Comparison of ENCODE assay signal across 37 cellular contexts in genomic region chr9:130651752-130652151, GRCh38. TPM values are rescaled to one million over a fixed set of nuclear protein-coding genes. Genes with fewer than 3 reads are reported as not detected.
"Had no signal": no experiment of that assay in that cellular context is flagged by ENCODE, and none has a peak within 500 bp of the region (broad histone marks: within the 10 kb centered on the region; RNA-seq: fewer than 3 reads in every experiment).

No MANE protein-coding gene starts in this region.

- H3K9me3 Mint-ChIP-seq: activated CD4-positive, alpha-beta T cell treated with anti-CD3 and anti-CD28 coated beads, Interleukin-2, amount 10 ng/mL, durations not matched to agents 24 days and 14 days; activated naive CD4-positive, alpha-beta T cell treated with anti-CD3 and anti-CD28 coated beads, Interleukin-2, amount 10 ng/mL, durations not matched to agents 7 days and 5 days; activated naive CD4-positive, alpha-beta T cell treated with anti-CD3 and anti-CD28 coated beads, Interleukin-2, amount 50 U/mL, for 72 hours; activated T-cell treated with anti-CD3 and anti-CD28 coated beads, Interleukin-2, amount 50 U/mL, for 72 hours; T-helper 2 cell treated with Interferon-gamma antibody and Interleukin-4, amounts not matched to agents 5 μg/mL and 100 μg/mL, for 36 hours had no signal

- H3K27ac ChIP-seq: ascending aorta, breast epithelium, cardiac muscle cell, colonic mucosa, epithelial cell of prostate, esophagus squamous epithelium, gastroesophageal sphincter, heart right ventricle, WERI-Rb-1 had no signal

- H3K27ac Mint-ChIP-seq: activated CD4-positive, alpha-beta memory T cell treated with anti-CD3 and anti-CD28 coated beads for 36 hours; activated CD4-positive, alpha-beta T cell treated with anti-CD3 and anti-CD28 coated beads for 36 hours; activated CD4-positive, alpha-beta T cell treated with anti-CD3 and anti-CD28 coated beads, Interleukin-2, amount 10 ng/mL, durations not matched to agents 24 days and 14 days; activated CD8-positive, alpha-beta T cell treated with anti-CD3 and anti-CD28 coated beads, Interleukin-2, amount 10 ng/mL, durations not matched to agents 7 days and 5 days; activated naive CD4-positive, alpha-beta T cell treated with anti-CD3 and anti-CD28 coated beads, Interleukin-2, amount 10 ng/mL, durations not matched to agents 7 days and 5 days; activated naive CD4-positive, alpha-beta T cell treated with anti-CD3 and anti-CD28 coated beads, Interleukin-2, amount 50 U/mL, for 72 hours; activated naive CD8-positive, alpha-beta T cell treated with anti-CD3 and anti-CD28 coated beads, Interleukin-2, amount 10 ng/mL, durations not matched to agents 7 days and 5 days; activated T-cell treated with anti-CD3 and anti-CD28 coated beads, Interleukin-2, amount 50 U/mL, for 24 hours; activated T-cell treated with anti-CD3 and anti-CD28 coated beads, Interleukin-2, amount 50 U/mL, for 72 hours; brain; T-helper 17 cell; T-helper 2 cell treated with Interferon-gamma antibody and Interleukin-4, amounts not matched to agents 5 μg/mL and 100 μg/mL, for 36 hours had no signal

- H3K27me3 ChIP-seq: ascending aorta, colonic mucosa had no signal

- H3K36me3 ChIP-seq: ascending aorta, breast epithelium, cardiac muscle cell, colonic mucosa, esophagus squamous epithelium, gastroesophageal sphincter, heart right ventricle, WERI-Rb-1 had no signal

- H3K4me3 Mint-ChIP-seq: activated CD4-positive, alpha-beta memory T cell treated with anti-CD3 and anti-CD28 coated beads for 36 hours; activated CD4-positive, alpha-beta T cell treated with anti-CD3 and anti-CD28 coated beads for 36 hours; activated CD4-positive, alpha-beta T cell treated with anti-CD3 and anti-CD28 coated beads, Interleukin-2, amount 10 ng/mL, durations not matched to agents 24 days and 14 days; activated CD8-positive, alpha-beta T cell treated with anti-CD3 and anti-CD28 coated beads, Interleukin-2, amount 10 ng/mL, durations not matched to agents 7 days and 5 days; activated naive CD4-positive, alpha-beta T cell treated with anti-CD3 and anti-CD28 coated beads, Interleukin-2, amount 10 ng/mL, durations not matched to agents 7 days and 5 days; activated naive CD8-positive, alpha-beta T cell treated with anti-CD3 and anti-CD28 coated beads, Interleukin-2, amount 10 ng/mL, durations not matched to agents 7 days and 5 days; activated T-cell treated with anti-CD3 and anti-CD28 coated beads, Interleukin-2, amount 50 U/mL, for 24 hours; activated T-cell treated with anti-CD3 and anti-CD28 coated beads, Interleukin-2, amount 50 U/mL, for 72 hours; brain; T-helper 17 cell; T-helper 2 cell treated with Interferon-gamma antibody and Interleukin-4, amounts not matched to agents 5 μg/mL and 100 μg/mL, for 36 hours had no signal

- H3K36me3 Mint-ChIP-seq: activated CD4-positive, alpha-beta memory T cell treated with anti-CD3 and anti-CD28 coated beads for 36 hours; activated naive CD4-positive, alpha-beta T cell treated with anti-CD3 and anti-CD28 coated beads, Interleukin-2, amount 10 ng/mL, durations not matched to agents 7 days and 5 days; activated naive CD8-positive, alpha-beta T cell treated with anti-CD3 and anti-CD28 coated beads, Interleukin-2, amount 10 ng/mL, durations not matched to agents 7 days and 5 days; brain had no signal

- H3K4me1 ChIP-seq: ascending aorta, breast epithelium, colonic mucosa, esophagus squamous epithelium, gastroesophageal sphincter, heart right ventricle had no signal

- DNase-seq: activated CD4-positive, alpha-beta memory T cell treated with anti-CD3 and anti-CD28 coated beads for 36 hours; activated CD4-positive, alpha-beta T cell treated with anti-CD3 and anti-CD28 coated beads for 36 hours; activated CD4-positive, alpha-beta T cell treated with anti-CD3 and anti-CD28 coated beads, Interleukin-2, amount 10 ng/mL, durations not matched to agents 24 days and 14 days; activated CD4-positive, CD25-positive, alpha-beta regulatory T cell; activated CD4-positive, CD25-positive, alpha-beta regulatory T cell treated with anti-CD3 and anti-CD28 coated beads, Interleukin-2, amount 50 U/mL, for 72 hours; activated CD8-positive, alpha-beta memory T cell treated with anti-CD3 and anti-CD28 coated beads, Interleukin-2, amount 50 U/mL, for 48 hours; activated CD8-positive, alpha-beta T cell treated with anti-CD3 and anti-CD28 coated beads, Interleukin-2, amount 10 ng/mL, durations not matched to agents 7 days and 5 days; activated gamma-delta T cell; activated naive CD4-positive, alpha-beta T cell; activated naive CD4-positive, alpha-beta T cell treated with anti-CD3 and anti-CD28 coated beads, Interleukin-2, amount 10 ng/mL, durations not matched to agents 7 days and 5 days; activated naive CD8-positive, alpha-beta T cell treated with anti-CD3 and anti-CD28 coated beads, Interleukin-2, amount 10 ng/mL, durations not matched to agents 7 days and 5 days; activated T-cell treated with anti-CD3 and anti-CD28 coated beads for 4 hours; activated T-cell treated with anti-CD3 and anti-CD28 coated beads, Interleukin-2, amount 50 U/mL, for 24 hours; activated T-cell treated with anti-CD3 and anti-CD28 coated beads, Interleukin-2, amount 50 U/mL, for 72 hours; central memory CD4-positive, alpha-beta T cell; cerebellar nuclear complex; colonic mucosa; effector CD8-positive, alpha-beta T cell; esophagus squamous epithelium; foreskin melanocyte; heart right ventricle; T-helper 17 cell; T1000; WERI-Rb-1 had no signal

- ATAC-seq: activated CD4-positive, alpha-beta T cell treated with anti-CD3 and anti-CD28 coated beads for 36 hours; activated CD8-positive, alpha-beta T cell treated with anti-CD3 and anti-CD28 coated beads, Interleukin-2, amount 10 ng/mL, durations not matched to agents 7 days and 5 days; activated naive CD4-positive, alpha-beta T cell treated with anti-CD3 and anti-CD28 coated beads, Interleukin-2, amount 50 U/mL, for 72 hours; activated T-cell treated with anti-CD3 and anti-CD28 coated beads, Interleukin-2, amount 50 U/mL, for 72 hours; gastroesophageal sphincter; heart right ventricle; T-helper 17 cell had no signal

- H3K4me3 ChIP-seq: ascending aorta, breast epithelium, cardiac muscle cell, colonic mucosa, esophagus squamous epithelium, gastroesophageal sphincter, heart right ventricle had no signal

- H3K9me3 ChIP-seq: ascending aorta, breast epithelium, colonic mucosa, esophagus squamous epithelium, heart right ventricle had no signal

- H3K4me1 Mint-ChIP-seq: activated CD4-positive, alpha-beta T cell treated with anti-CD3 and anti-CD28 coated beads for 36 hours; activated CD4-positive, alpha-beta T cell treated with anti-CD3 and anti-CD28 coated beads, Interleukin-2, amount 10 ng/mL, durations not matched to agents 24 days and 14 days; activated naive CD4-positive, alpha-beta T cell treated with anti-CD3 and anti-CD28 coated beads, Interleukin-2, amount 10 ng/mL, durations not matched to agents 7 days and 5 days; activated naive CD8-positive, alpha-beta T cell treated with anti-CD3 and anti-CD28 coated beads, Interleukin-2, amount 10 ng/mL, durations not matched to agents 7 days and 5 days; brain; T-helper 17 cell had no signal

RNA-seq across cellular contexts. Expression of gene PRDM12, which starts 12.6 kb away (rescaled TPM):
- total RNA-seq: activated CD8-positive, alpha-beta T cell treated with anti-CD3 and anti-CD28 coated beads, Interleukin-2, amount 10 ng/mL, durations not matched to agents 7 days and 5 days; activated naive CD4-positive, alpha-beta T cell treated with anti-CD3 and anti-CD28 coated beads, Interleukin-2, amount 50 U/mL, for 72 hours; activated T-cell treated with anti-CD3 and anti-CD28 coated beads, Interleukin-2, amount 50 U/mL, for 72 hours; ascending aorta; breast epithelium; colonic mucosa; dermis microvascular lymphatic vessel endothelial cell; endothelial cell of umbilical vein; esophagus squamous epithelium; fibroblast of lung; fibroblast of villous mesenchyme; gastroesophageal sphincter; glomerular endothelial cell; heart right ventricle; T-helper 17 cell had no signal
- polyA plus RNA-seq: endothelial cell of umbilical vein, fibroblast of lung had no signal
